8 cellular contexts compared by ENCODE assay signal in genomic region chr2:156332452-156333273, GRCh38. TPM values are rescaled to one million over a fixed set of nuclear protein-coding genes. Genes with fewer than 3 reads are reported as not detected.
DNase-seq lines count a peak whose midpoint lies in the region; ATAC-seq, FAIRE-seq and TF ChIP-seq lines count a peak whose summit lies in the region.

Gene NR4A2, minus strand, starts transcription at chr2:156332721. Its CDS starts 2,535 bp downstream, at chr2:156330186.

- no peak for TF ChIP-seq RAD21 in HepG2 (CRISPR knock-in tag; IDR thresholded peaks at IDR 0.05)

- TF ChIP-seq EP300 in HepG2 (IDR thresholded peaks at IDR 0.05; ENCODE audit: low read depth in 2 of 2, low read length in 2 of 2) (no peak), HepG2 (CRISPR knock-in tag; IDR thresholded peaks at IDR 0.05; ENCODE audit: borderline replicate concordance) (no peak)

- no peaks in the 10 kb centered on the region for H3K9me3 ChIP-seq in HepG2 (ENCODE audit: low read length)

- FAIRE-seq in HepG2 (lab: Jason Lieb, UNC) = no peak

- POLR2A ChIA-PET in HepG2 (lab: Yijun Ruan, JAX) = no interaction called here

- H3K27me3 ChIP-seq in HepG2 (ENCODE audit: control insufficient read depth in 1 of 2, insufficient read depth in 2 of 2, low read length in 2 of 2) = peaks cover 23 to 76% of the 10 kb centered on the region in 2 experiments

- H3K36me3 ChIP-seq in HepG2 (replicated peaks in 1 of 2; ENCODE audit: control insufficient read depth in 1 of 2, insufficient read depth in 2 of 2, low read length in 2 of 2) = no peaks in the 10 kb centered on the region

- no peaks in the 10 kb centered on the region for H4K20me1 ChIP-seq in HepG2 (ENCODE audit: insufficient read depth, low read length)

- CTCF ChIA-PET in HepG2 (lab: Yijun Ruan, JAX; ENCODE audit: low intra/inter-chr PET ratio, low total read pairs) = no interaction called here

- BruUV-seq in HepG2 (replicated peaks; lab: Mats Ljungman, UMichigan) = no TSS peak

- peak within 1 kb of the TSS; percentile 51 to 77 (median 63) for H3K4me3 ChIP-seq in HepG2 (replicated peaks in 1 of 3; ENCODE audit: insufficient read depth in 1 of 3, low read depth in 2 of 3, low read length in 3 of 3)

- H3K27ac ChIP-seq in HepG2 (ENCODE audit: extremely low read length, insufficient read depth, low read length) = no peak within 1 kb of the TSS

- peak within 1 kb of the TSS; percentile 92 for H3K4me2 ChIP-seq in HepG2 (ENCODE audit: low read depth, low read length)

- peaks cover 30% of the 10 kb centered on the region for H3K4me1 ChIP-seq in HepG2 (ENCODE audit: insufficient read depth, low read length)

- peak; percentile 60 for ATAC-seq in HG03378 (IDR thresholded peaks at IDR 0.05; ENCODE audit: unreplicated experiment)
- ATAC-seq in HepG2 = peak; percentile 60

- WGBS in HepG2 (ENCODE audit: low lambda C conversion rate) = 10% methylated on average over 60 of the region's 76 CpGs

- H3K79me2 ChIP-seq in HepG2 (ENCODE audit: insufficient read depth, low read length) = no peaks in the 10 kb centered on the region

- in situ Hi-C loops in HepG2 (cut with HindIII; ENCODE audit: extremely low pct_ligation_motif_present, low pct_unique_long_range_greater_than_20kb) = loop anchor here (25.0 kb wide), 1 partner anchor 855 kb away; no protein-coding TSS in a partner anchor

- intact Hi-C loops in HepG2 (cut with micrococcal nuclease; ENCODE audit: unreplicated experiment) = loop anchor here (10.0 kb wide), 3 partner anchors 358 to 722 kb away; no protein-coding TSS in a partner anchor

- H3K9ac ChIP-seq in HepG2 (ENCODE audit: insufficient read depth, low read depth, low read length) = no peak within 1 kb of the TSS

- no peak within 1 kb of the TSS for H2AFZ ChIP-seq in HepG2 (ENCODE audit: low read length)

- DNase-seq in AG20443 (ENCODE audit: low spot score) = peak; percentile 91
- DNase-seq in NCI-H526 treated with DMSO at 0.1 percent for 48 hours (lab: John Stamatoyannopoulos, UW) = peak; percentile 75
- peak; percentile 92 for DNase-seq in activated CD4-positive, alpha-beta T cell treated with anti-CD3 and anti-CD28 coated beads, Interleukin-2, amount 50 U/mL, for 1 hour
- peak; percentile 22 for DNase-seq in cortex of kidney (lab: John Stamatoyannopoulos, UW)
- DNase-seq in HepG2 (ENCODE audit: low spot score) = peak; percentile 16
- DNase-seq in stimulated activated CD4-positive, alpha-beta T cell treated with anti-CD3 and anti-CD28 coated beads, Interleukin-4, amount 100 ng/mL, for 1 hour = peak; percentile 86

- TF ChIP-seq CTCF in HepG2 (CRISPR knock-in tag; IDR thresholded peaks at IDR 0.05) = no peak

- TF ChIP-seq POLR2A in GM19099 (IDR thresholded peaks at IDR 0.05; ENCODE audit: extremely low read depth, insufficient read length, low read depth) = peak; percentile 53
- no peak for TF ChIP-seq POLR2A in HepG2 (IDR thresholded peaks at IDR 0.05; ENCODE audit: insufficient read depth in 1 of 2, low read depth in 2 of 2, low read length in 2 of 2)

TF ChIP-seq in HepG2, 621 proteins besides CTCF, POLR2A, EP300 and RAD21 (continues in another document):
- TF ChIP-seq, protein P1, sequence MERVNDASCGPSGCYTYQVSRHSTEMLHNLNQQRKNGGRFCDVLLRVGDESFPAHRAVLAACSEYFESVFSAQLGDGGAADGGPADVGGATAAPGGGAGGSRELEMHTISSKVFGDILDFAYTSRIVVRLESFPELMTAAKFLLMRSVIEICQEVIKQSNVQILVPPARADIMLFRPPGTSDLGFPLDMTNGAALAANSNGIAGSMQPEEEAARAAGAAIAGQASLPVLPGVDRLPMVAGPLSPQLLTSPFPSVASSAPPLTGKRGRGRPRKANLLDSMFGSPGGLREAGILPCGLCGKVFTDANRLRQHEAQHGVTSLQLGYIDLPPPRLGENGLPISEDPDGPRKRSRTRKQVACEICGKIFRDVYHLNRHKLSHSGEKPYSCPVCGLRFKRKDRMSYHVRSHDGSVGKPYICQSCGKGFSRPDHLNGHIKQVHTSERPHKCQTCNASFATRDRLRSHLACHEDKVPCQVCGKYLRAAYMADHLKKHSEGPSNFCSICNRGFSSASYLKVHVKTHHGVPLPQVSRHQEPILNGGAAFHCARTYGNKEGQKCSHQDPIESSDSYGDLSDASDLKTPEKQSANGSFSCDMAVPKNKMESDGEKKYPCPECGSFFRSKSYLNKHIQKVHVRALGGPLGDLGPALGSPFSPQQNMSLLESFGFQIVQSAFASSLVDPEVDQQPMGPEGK (CRISPR knock-in tag; IDR thresholded peaks at IDR 0.05) = 0 out of 2 replicates have a peak, but pooled peaks have one; percentile 8
- TF ChIP-seq SMAD9 (CRISPR knock-in tag; IDR thresholded peaks at IDR 0.05) (no peak), ASH2L (IDR thresholded peaks at IDR 0.05; ENCODE audit: insufficient read length, low read depth, low read length) (no peak), REXO4 (CRISPR knock-in tag; IDR thresholded peaks at IDR 0.05; ENCODE audit: borderline replicate concordance) (0 out of 2 replicates have a peak, but pooled peaks have one; percentile 29)

RNA-seq across cellular contexts. Expression of gene NR4A2, which starts in this region (rescaled TPM):
- not detected in 2 replicates for total RNA-seq in HepG2 (2016; rRNA removed; fragmentation: Illumina TruSeq; extraction: Trizol)
- not detected in 2 replicates for total RNA-seq in HepG2 (2016; cell fraction: cytosol; rRNA removed; fragmentation: Illumina TruSeq; extraction: Trizol; ENCODE audit: low read depth)
- total RNA-seq in HepG2 (2016; cell fraction: insoluble cytoplasmic fraction; rRNA removed; fragmentation: Illumina TruSeq; extraction: Trizol) = not detected in 2 replicates
- total RNA-seq in HepG2 (2016; cell fraction: membrane; rRNA removed; fragmentation: Illumina TruSeq; extraction: Trizol) = 0.03 TPM in 1 of 2 replicates, not detected in the other
- total RNA-seq in HepG2 (2016; cell fraction: nucleus; rRNA removed; fragmentation: Illumina TruSeq; extraction: Trizol) = not detected in 2 replicates
- 0.13 TPM in 1 of 2 replicates, not detected in the other for polyA plus RNA-seq in HepG2 (2011; rRNA removed)
- polyA plus RNA-seq in HepG2 (2011; cell fraction: cytosol; rRNA removed) = not detected in 2 replicates
- 0.14 and 0.27 TPM in 2 replicates for polyA plus RNA-seq in HepG2 (2011; cell fraction: nucleus; rRNA removed)
- polyA plus RNA-seq in HepG2 (2012) = 0.07 TPM in 1 of 2 replicates, not detected in the other
- polyA plus RNA-seq in HepG2 (2016; cell fraction: cytosol; fragmentation: Illumina TruSeq; extraction: Trizol; ENCODE audit: low read depth) = not detected in 2 replicates
- not detected in 2 replicates for polyA plus RNA-seq in HepG2 (2016; cell fraction: insoluble cytoplasmic fraction; fragmentation: Illumina TruSeq; extraction: Trizol; ENCODE audit: low read depth)
- polyA plus RNA-seq in HepG2 (2016; cell fraction: membrane; fragmentation: Illumina TruSeq; extraction: Trizol; ENCODE audit: low read depth) = not detected in 2 replicates
- polyA plus RNA-seq in HepG2 (2016; cell fraction: nucleus; fragmentation: Illumina TruSeq; extraction: Trizol; ENCODE audit: insufficient read depth, low read depth) = 0.13 and 0.21 TPM in 2 replicates
- polyA minus RNA-seq in HepG2 (2011; rRNA and poly(A)+ RNA removed; ENCODE audit: low replicate concordance) = 9.7 TPM in 1 of 2 replicates, not detected in the other
- polyA minus RNA-seq in HepG2 (2011; cell fraction: cytosol; rRNA and poly(A)+ RNA removed) = 0.20 TPM in 1 of 2 replicates, not detected in the other
- polyA minus RNA-seq in HepG2 (2011; cell fraction: nucleus; rRNA and poly(A)+ RNA removed) = 0.99 TPM in 1 of 2 replicates, not detected in the other

Comparison
In these comparisons a context has a peak if more than half of its experiments do, and no peak if none do; other contexts are left out.
1. DNase-seq: peak in every context shown above with its lines; median percentile 92 in activated CD4-positive, alpha-beta T cell treated with anti-CD3 and anti-CD28 coated beads, Interleukin-2, amount 50 U/mL, for 1 hour; 91 in AG20443; 86 in stimulated activated CD4-positive, alpha-beta T cell treated with anti-CD3 and anti-CD28 coated beads, Interleukin-4, amount 100 ng/mL, for 1 hour; 75 in NCI-H526 treated with DMSO at 0.1 percent for 48 hours; 22 in cortex of kidney; 16 in HepG2.